In the genomic region with DNA sequence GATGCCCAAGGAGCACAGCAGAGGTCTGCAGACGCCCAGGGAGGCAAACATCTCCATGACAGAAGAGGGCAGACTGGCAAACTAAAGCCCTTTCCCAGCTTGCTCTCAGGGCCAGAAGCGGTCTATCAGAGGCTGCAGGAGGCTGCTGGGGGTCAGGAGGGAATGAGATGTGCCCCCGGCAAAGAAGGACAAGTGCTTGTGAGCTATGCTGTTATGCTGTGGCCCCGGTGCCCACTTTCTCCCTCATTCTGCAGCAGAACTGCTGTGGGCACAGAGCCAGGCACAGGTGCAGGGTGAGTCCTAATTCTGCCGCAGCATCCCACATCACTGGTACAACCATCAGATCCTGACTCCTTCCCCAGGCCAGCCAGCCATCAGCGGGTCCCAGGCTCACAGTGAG, we compare ENCODE assay signal across 34 cellular contexts. TPM values are rescaled to one million over a fixed set of nuclear protein-coding genes. Genes with fewer than 3 reads are reported as not detected.
"Had no signal": no experiment of that assay in that cellular context is flagged by ENCODE, and none has a peak within 500 bp of the region (broad histone marks: within the 10 kb centered on the region; RNA-seq: fewer than 3 reads in every experiment).

No MANE protein-coding gene starts in this region.

- H3K4me3 ChIP-seq: adrenal gland, ascending aorta, breast epithelium, cardiac muscle cell, coronary artery, esophagus muscularis mucosa, gastroesophageal sphincter had no signal

- H3K36me3 ChIP-seq: adrenal gland, ascending aorta, breast epithelium, cardiac muscle cell, esophagus muscularis mucosa, gastroesophageal sphincter had no signal

- H3K9me3 ChIP-seq: adrenal gland, ascending aorta, breast epithelium, esophagus muscularis mucosa, gastroesophageal sphincter had no signal

- H3K4me1 ChIP-seq: ascending aorta, breast epithelium, esophagus muscularis mucosa, gastroesophageal sphincter had no signal

- H3K9me3 Mint-ChIP-seq: activated CD4-positive, alpha-beta memory T cell treated with anti-CD3 and anti-CD28 coated beads for 36 hours; activated CD4-positive, alpha-beta T cell treated with anti-CD3 and anti-CD28 coated beads, Interleukin-2, amount 10 ng/mL, durations not matched to agents 24 days and 14 days; activated naive CD4-positive, alpha-beta T cell treated with anti-CD3 and anti-CD28 coated beads for 36 hours; activated naive CD4-positive, alpha-beta T cell treated with anti-CD3 and anti-CD28 coated beads, Interleukin-2, amount 50 U/mL, for 24 hours; activated naive CD8-positive, alpha-beta T cell treated with anti-CD3 and anti-CD28 coated beads for 36 hours; activated naive CD8-positive, alpha-beta T cell treated with anti-CD3 and anti-CD28 coated beads, Interleukin-2, amount 50 U/mL, for 24 hours; activated T-helper 1 cell treated with anti-CD3 and anti-CD28 coated beads, Interleukin-12 subunit alpha, Interleukin-12 subunit beta, Interleukin-2, Interleukin-4 antibody, amounts not matched to agents 30 ng/mL and 10 ng/mL and 1 ng/mL, durations not matched to agents 14 hours and 24 hours and 36 hours; activated T-helper 2 cell treated with anti-CD3 and anti-CD28 coated beads, Interferon-gamma antibody, Interleukin-2, Interleukin-4, amounts not matched to agents 10 μg/mL and 5 μg/mL and 100 μg/mL, durations not matched to agents 14 hours and 24 hours and 36 hours; brain; central memory CD8-positive, alpha-beta T cell; dendritic cell treated with granulocyte-macrophage colony-stimulating factor and Interleukin-4, amounts not matched to agents 40 ng/mL and 50 ng/mL, for 4 days; effector memory CD8-positive, alpha-beta T cell had no signal

- DNase-seq: activated CD4-positive, alpha-beta memory T cell treated with anti-CD3 and anti-CD28 coated beads for 36 hours; activated CD4-positive, alpha-beta T cell treated with anti-CD3 and anti-CD28 coated beads for 36 hours; activated CD4-positive, alpha-beta T cell treated with anti-CD3 and anti-CD28 coated beads, Interleukin-2, amount 10 ng/mL, durations not matched to agents 24 days and 14 days; activated CD4-positive, CD25-positive, alpha-beta regulatory T cell; activated CD4-positive, CD25-positive, alpha-beta regulatory T cell treated with anti-CD3 and anti-CD28 coated beads, Interleukin-2, amount 50 U/mL, for 72 hours; activated CD8-positive, alpha-beta memory T cell treated with anti-CD3 and anti-CD28 coated beads, Interleukin-2, amount 10 ng/mL, durations not matched to agents 7 days and 5 days; activated CD8-positive, alpha-beta memory T cell treated with anti-CD3 and anti-CD28 coated beads, Interleukin-2, amount 50 U/mL, for 4 hours; activated CD8-positive, alpha-beta T cell treated with anti-CD3 and anti-CD28 coated beads, Interleukin-2, amount 10 ng/mL, durations not matched to agents 7 days and 5 days; activated effector memory CD4-positive, alpha-beta T cell treated with anti-CD3 and anti-CD28 coated beads, Interleukin-2, amount 50 U/mL, for 16 hours; activated naive CD4-positive, alpha-beta T cell treated with anti-CD3 and anti-CD28 coated beads for 36 hours; activated naive CD8-positive, alpha-beta T cell treated with anti-CD3 and anti-CD28 coated beads for 36 hours; activated naive CD8-positive, alpha-beta T cell treated with anti-CD3 and anti-CD28 coated beads, Interleukin-2, amount 50 U/mL, for 24 hours; activated T-cell treated with anti-CD3 and anti-CD28 coated beads, Interleukin-2, amount 50 U/mL, for 1 hour; activated T-cell treated with anti-CD3 and anti-CD28 coated beads, Interleukin-2, amount 50 U/mL, for 48 hours; adrenal gland; amygdala; effector CD4-positive, alpha-beta T cell; effector memory CD8-positive, alpha-beta T cell; erythroblast; T-helper 2 cell had no signal

- H3K27me3 Mint-ChIP-seq: activated naive CD4-positive, alpha-beta T cell treated with anti-CD3 and anti-CD28 coated beads, Interleukin-2, amount 50 U/mL, for 24 hours had no signal

- H3K4me1 Mint-ChIP-seq: activated CD4-positive, alpha-beta T cell treated with anti-CD3 and anti-CD28 coated beads for 36 hours; activated CD4-positive, alpha-beta T cell treated with anti-CD3 and anti-CD28 coated beads, Interleukin-2, amount 10 ng/mL, durations not matched to agents 24 days and 14 days; activated CD8-positive, alpha-beta memory T cell treated with anti-CD3 and anti-CD28 coated beads, Interleukin-2, amount 10 ng/mL, durations not matched to agents 7 days and 5 days; activated naive CD4-positive, alpha-beta T cell treated with anti-CD3 and anti-CD28 coated beads, Interleukin-2, amount 50 U/mL, for 24 hours; activated naive CD8-positive, alpha-beta T cell treated with anti-CD3 and anti-CD28 coated beads for 36 hours; activated naive CD8-positive, alpha-beta T cell treated with anti-CD3 and anti-CD28 coated beads, Interleukin-2, amount 50 U/mL, for 24 hours; central memory CD8-positive, alpha-beta T cell had no signal

- H3K27ac Mint-ChIP-seq: activated CD4-positive, alpha-beta memory T cell treated with anti-CD3 and anti-CD28 coated beads for 36 hours; activated CD4-positive, alpha-beta T cell treated with anti-CD3 and anti-CD28 coated beads for 36 hours; activated CD4-positive, alpha-beta T cell treated with anti-CD3 and anti-CD28 coated beads, Interleukin-2, amount 10 ng/mL, durations not matched to agents 24 days and 14 days; activated CD8-positive, alpha-beta memory T cell treated with anti-CD3 and anti-CD28 coated beads, Interleukin-2, amount 10 ng/mL, durations not matched to agents 7 days and 5 days; activated CD8-positive, alpha-beta T cell treated with anti-CD3 and anti-CD28 coated beads, Interleukin-2, amount 10 ng/mL, durations not matched to agents 7 days and 5 days; activated naive CD4-positive, alpha-beta T cell treated with anti-CD3 and anti-CD28 coated beads for 36 hours; activated naive CD4-positive, alpha-beta T cell treated with anti-CD3 and anti-CD28 coated beads, Interleukin-2, amount 50 U/mL, for 24 hours; activated naive CD8-positive, alpha-beta T cell treated with anti-CD3 and anti-CD28 coated beads for 36 hours; activated naive CD8-positive, alpha-beta T cell treated with anti-CD3 and anti-CD28 coated beads, Interleukin-2, amount 50 U/mL, for 24 hours; activated T-helper 1 cell treated with anti-CD3 and anti-CD28 coated beads, Interleukin-12 subunit alpha, Interleukin-12 subunit beta, Interleukin-2, Interleukin-4 antibody, amounts not matched to agents 30 ng/mL and 10 ng/mL and 1 ng/mL, durations not matched to agents 14 hours and 24 hours and 36 hours; activated T-helper 2 cell treated with anti-CD3 and anti-CD28 coated beads, Interferon-gamma antibody, Interleukin-2, Interleukin-4, amounts not matched to agents 10 μg/mL and 5 μg/mL and 100 μg/mL, durations not matched to agents 14 hours and 24 hours and 36 hours; dendritic cell treated with granulocyte-macrophage colony-stimulating factor and Interleukin-4, amounts not matched to agents 40 ng/mL and 50 ng/mL, for 4 days; effector memory CD8-positive, alpha-beta T cell had no signal

- H3K36me3 Mint-ChIP-seq: activated CD4-positive, alpha-beta memory T cell treated with anti-CD3 and anti-CD28 coated beads for 36 hours; activated CD8-positive, alpha-beta memory T cell treated with anti-CD3 and anti-CD28 coated beads, Interleukin-2, amount 10 ng/mL, durations not matched to agents 7 days and 5 days; activated naive CD4-positive, alpha-beta T cell treated with anti-CD3 and anti-CD28 coated beads, Interleukin-2, amount 50 U/mL, for 24 hours; activated naive CD8-positive, alpha-beta T cell treated with anti-CD3 and anti-CD28 coated beads for 36 hours; brain had no signal

- H3K27me3 ChIP-seq: adrenal gland, ascending aorta, breast epithelium, cardiac muscle cell had no signal

- ATAC-seq: activated CD4-positive, alpha-beta T cell treated with anti-CD3 and anti-CD28 coated beads for 36 hours; activated CD8-positive, alpha-beta memory T cell treated with anti-CD3 and anti-CD28 coated beads, Interleukin-2, amount 10 ng/mL, durations not matched to agents 7 days and 5 days; activated CD8-positive, alpha-beta T cell treated with anti-CD3 and anti-CD28 coated beads, Interleukin-2, amount 10 ng/mL, durations not matched to agents 7 days and 5 days; activated naive CD8-positive, alpha-beta T cell treated with anti-CD3 and anti-CD28 coated beads, Interleukin-2, amount 50 U/mL, for 24 hours; effector memory CD8-positive, alpha-beta T cell; gastroesophageal sphincter had no signal

- H3K4me3 Mint-ChIP-seq: activated CD4-positive, alpha-beta memory T cell treated with anti-CD3 and anti-CD28 coated beads for 36 hours; activated CD4-positive, alpha-beta T cell treated with anti-CD3 and anti-CD28 coated beads for 36 hours; activated CD4-positive, alpha-beta T cell treated with anti-CD3 and anti-CD28 coated beads, Interleukin-2, amount 10 ng/mL, durations not matched to agents 24 days and 14 days; activated CD8-positive, alpha-beta memory T cell treated with anti-CD3 and anti-CD28 coated beads, Interleukin-2, amount 10 ng/mL, durations not matched to agents 7 days and 5 days; activated CD8-positive, alpha-beta T cell treated with anti-CD3 and anti-CD28 coated beads, Interleukin-2, amount 10 ng/mL, durations not matched to agents 7 days and 5 days; activated naive CD4-positive, alpha-beta T cell treated with anti-CD3 and anti-CD28 coated beads for 36 hours; activated naive CD4-positive, alpha-beta T cell treated with anti-CD3 and anti-CD28 coated beads, Interleukin-2, amount 50 U/mL, for 24 hours; activated naive CD8-positive, alpha-beta T cell treated with anti-CD3 and anti-CD28 coated beads for 36 hours; activated naive CD8-positive, alpha-beta T cell treated with anti-CD3 and anti-CD28 coated beads, Interleukin-2, amount 50 U/mL, for 24 hours; activated T-helper 1 cell treated with anti-CD3 and anti-CD28 coated beads, Interleukin-12 subunit alpha, Interleukin-12 subunit beta, Interleukin-2, Interleukin-4 antibody, amounts not matched to agents 30 ng/mL and 10 ng/mL and 1 ng/mL, durations not matched to agents 14 hours and 24 hours and 36 hours; brain; central memory CD8-positive, alpha-beta T cell; dendritic cell treated with granulocyte-macrophage colony-stimulating factor and Interleukin-4, amounts not matched to agents 40 ng/mL and 50 ng/mL, for 4 days; effector memory CD8-positive, alpha-beta T cell had no signal

- H3K27ac ChIP-seq: adrenal gland, ascending aorta, breast epithelium, cardiac muscle cell, coronary artery, esophagus muscularis mucosa, gastroesophageal sphincter had no signal

RNA-seq across cellular contexts. Expression of a gene that starts 46.4 kb away (rescaled TPM):
- total RNA-seq: activated CD4-positive, alpha-beta memory T cell treated with anti-CD3 and anti-CD28 coated beads for 36 hours; activated CD4-positive, alpha-beta T cell treated with anti-CD3 and anti-CD28 coated beads for 36 hours; activated CD8-positive, alpha-beta memory T cell treated with anti-CD3 and anti-CD28 coated beads for 36 hours; activated CD8-positive, alpha-beta memory T cell treated with anti-CD3 and anti-CD28 coated beads, Interleukin-2, amount 10 ng/mL, durations not matched to agents 7 days and 5 days; activated CD8-positive, alpha-beta T cell treated with anti-CD3 and anti-CD28 coated beads, Interleukin-2, amount 10 ng/mL, durations not matched to agents 7 days and 5 days; activated naive CD4-positive, alpha-beta T cell treated with anti-CD3 and anti-CD28 coated beads for 36 hours; activated naive CD8-positive, alpha-beta T cell treated with anti-CD3 and anti-CD28 coated beads for 36 hours; activated T-helper 2 cell treated with anti-CD3 and anti-CD28 coated beads, Interferon-gamma antibody, Interleukin-2, Interleukin-4, amounts not matched to agents 10 μg/mL and 5 μg/mL and 100 μg/mL, durations not matched to agents 14 hours and 24 hours and 36 hours; ascending aorta; breast epithelium; glomerular endothelial cell had no signal
- polyA plus RNA-seq: cardiac muscle cell had no signal
